In the genomic region with DNA sequence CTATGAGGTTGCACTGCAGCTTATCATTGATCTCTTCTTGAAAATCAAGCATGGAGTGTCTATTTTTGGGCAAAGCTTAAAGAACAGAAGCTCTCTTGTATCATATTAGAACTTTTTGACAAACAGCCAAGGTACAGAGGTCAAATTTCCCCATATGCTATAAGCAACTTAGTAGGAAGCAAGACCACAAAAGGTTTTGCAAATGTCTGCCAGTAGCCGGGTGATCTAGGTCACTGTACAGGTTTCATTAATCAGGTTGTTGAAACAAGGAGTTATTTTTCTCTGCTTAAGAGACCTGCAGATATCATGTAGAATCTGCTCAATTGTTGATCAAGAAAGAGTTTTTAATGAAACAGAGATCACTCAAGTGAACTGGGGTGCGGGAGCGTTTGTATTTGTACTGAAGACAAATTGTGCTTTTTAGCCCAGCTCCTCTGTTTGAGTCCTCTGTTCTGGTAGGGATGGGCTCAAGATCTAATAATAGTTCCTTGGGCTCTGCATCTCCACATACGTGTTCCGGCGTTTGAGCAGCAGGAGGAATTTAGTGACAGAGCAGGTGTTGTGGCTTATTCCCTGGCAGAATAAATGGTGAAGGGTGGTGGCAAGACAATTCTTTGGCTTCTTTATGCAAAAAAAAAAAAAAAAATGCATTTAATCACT, we compare ENCODE assay signal across 1 cellular context.
TF ChIP-seq lines count a peak whose summit lies in the region.

No MANE protein-coding gene starts in this region.

TF ChIP-seq in endothelial cell of umbilical vein, 7 proteins besides CTCF, POLR2A, EP300 and RAD21 (continued from another document):
- TF ChIP-seq, protein P1, sequence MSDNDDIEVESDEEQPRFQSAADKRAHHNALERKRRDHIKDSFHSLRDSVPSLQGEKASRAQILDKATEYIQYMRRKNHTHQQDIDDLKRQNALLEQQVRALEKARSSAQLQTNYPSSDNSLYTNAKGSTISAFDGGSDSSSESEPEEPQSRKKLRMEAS (IDR thresholded peaks at IDR 0.05; ENCODE audit: insufficient read depth, insufficient read length), result no peak
- no peak for TF ChIP-seq MYC (IDR thresholded peaks at IDR 0.05; ENCODE audit: low read depth, low read length)
- TF ChIP-seq EZH2 (IDR thresholded peaks at IDR 0.05; ENCODE audit: borderline replicate concordance, low read depth, low read length, severe bottlenecking), result no peak
- no peak for TF ChIP-seq FOS (IDR thresholded peaks at IDR 0.05; ENCODE audit: borderline replicate concordance, insufficient read depth, low read length)
